Comparison of ENCODE assay signal across 8 cellular contexts in genomic region chr1:65059930-65060538, GRCh38.
DNase-seq lines count a peak whose midpoint lies in the region; ATAC-seq and TF ChIP-seq lines count a peak whose summit lies in the region.

No MANE protein-coding gene starts in this region.

- H3K9me3 Mint-ChIP-seq in CD8-positive, alpha-beta T cell, result no peaks in the 10 kb centered on the region
- H3K9me3 Mint-ChIP-seq in WTC11, result no peaks in the 10 kb centered on the region

- H3K27ac Mint-ChIP-seq in CD8-positive, alpha-beta T cell, result no peak overlapping the region
- no peak overlapping the region for H3K27ac Mint-ChIP-seq in WTC11

- no peak overlapping the region for H3K4me3 ChIP-seq in CD8-positive, alpha-beta T cell (ENCODE audit: low read depth, low read length)
- H3K4me3 ChIP-seq in right cardiac atrium (ENCODE audit: low read length), result peak overlapping the region; percentile 10
- no peak overlapping the region for H3K4me3 ChIP-seq in tibial nerve

- peak; percentile 64 for TF ChIP-seq CTCF in CD8-positive, alpha-beta T cell (IDR thresholded peaks at IDR 0.05)
- TF ChIP-seq CTCF in WTC11 (IDR thresholded peaks at IDR 0.05), result peak; percentile 35; the same call in 1 of the 2 replicates
- peak; percentile 53 to 78 (median 68) for TF ChIP-seq CTCF in tibial nerve (IDR thresholded peaks at IDR 0.05)

- no peak for TF ChIP-seq EP300 in tibial nerve (IDR thresholded peaks at IDR 0.05)

- no peaks in the 10 kb centered on the region for H3K27me3 ChIP-seq in CD8-positive, alpha-beta T cell (ENCODE audit: insufficient read depth, low read length)
- no peaks in the 10 kb centered on the region for H3K27me3 ChIP-seq in right cardiac atrium (ENCODE audit: control insufficient read depth, insufficient read depth)
- H3K27me3 ChIP-seq in tibial nerve, result no peaks in the 10 kb centered on the region

- CTCF ChIA-PET in CD8-positive, alpha-beta T cell (lab: Charles Lee), result interaction anchor here (0.7 to 3.8 kb wide), 5 partner anchors 9 to 216 kb away, joined by 3 to 59 read pairs (median 4); no protein-coding TSS in a partner anchor
- CTCF ChIA-PET in WTC11 (lab: Charles Lee), result interaction anchor here (0.7 kb wide), 1 partner anchor 160 kb away, joined by 3 read pairs; no protein-coding TSS in a partner anchor

- no peak overlapping the region for H3K4me3 Mint-ChIP-seq in CD8-positive, alpha-beta T cell
- no peak overlapping the region for H3K4me3 Mint-ChIP-seq in WTC11

- WGBS in right cardiac atrium, result 15% methylated on average over 7 of the region's 7 CpGs
- 17 to 19% methylated on average over 7 of the region's 7 CpGs for WGBS in tibial nerve, 2 donors

- TF ChIP-seq POLR2A in tibial nerve (IDR thresholded peaks at IDR 0.05), result no peak

- H3K9me3 ChIP-seq in CD8-positive, alpha-beta T cell (ENCODE audit: low read length), result no peaks in the 10 kb centered on the region
- no peaks in the 10 kb centered on the region for H3K9me3 ChIP-seq in right cardiac atrium (ENCODE audit: control insufficient read depth, low read length)
- H3K9me3 ChIP-seq in tibial nerve, result no peaks in the 10 kb centered on the region

- peaks cover 29% of the 10 kb centered on the region for H3K4me1 ChIP-seq in CD8-positive, alpha-beta T cell (ENCODE audit: insufficient read depth, low read length)
- peaks cover 4% of the 10 kb centered on the region for H3K4me1 ChIP-seq in right cardiac atrium (ENCODE audit: control insufficient read depth, insufficient read depth, low read length)
- H3K4me1 ChIP-seq in tibial nerve, result peaks cover 4 to 97% (median 37%) of the 10 kb centered on the region in 4 donors

- H3K27me3 Mint-ChIP-seq in CD8-positive, alpha-beta T cell (ENCODE audit: low read depth), result no peaks in the 10 kb centered on the region
- H3K27me3 Mint-ChIP-seq in WTC11 (ENCODE audit: low read depth), result no peaks in the 10 kb centered on the region

- H3K27ac ChIP-seq in CD8-positive, alpha-beta T cell (ENCODE audit: low read depth, low read length), result no peak overlapping the region
- H3K27ac ChIP-seq in right cardiac atrium (ENCODE audit: low read length) (no peak overlapping the region), tibial nerve (peak overlapping the region in 2 of 4 donors; percentile 5 to 47)

- POLR2A ChIA-PET in CD8-positive, alpha-beta T cell (lab: Charles Lee), result interaction anchor here (0.7 kb wide), 1 partner anchor 629 kb away, joined by 4 read pairs; no protein-coding TSS in a partner anchor
- POLR2A ChIA-PET in WTC11 (lab: Charles Lee), result interaction anchor here (0.6 kb wide), 2 partner anchors 151 to 1227 kb away, joined by 3 to 4 read pairs; no protein-coding TSS in a partner anchor

- DNase-seq in CD8-positive, alpha-beta T cell, result no peak
- DNase-seq in WTC11 (ENCODE audit: low spot score) (no peak), right cardiac atrium (no peak), tibial nerve (ENCODE audit: low spot score in 2 of 2) (no peak), T-helper 9 cell (no peak)

- H3K36me3 ChIP-seq in CD8-positive, alpha-beta T cell (ENCODE audit: insufficient read depth, low read length), result peaks cover 7% of the 10 kb centered on the region
- H3K36me3 ChIP-seq in tibial nerve, result peaks cover 0 to 34% (median 0%) of the 10 kb centered on the region in 3 donors

- peaks cover 60% of the 10 kb centered on the region for H3K4me1 Mint-ChIP-seq in CD8-positive, alpha-beta T cell (ENCODE audit: low read depth)
- H3K4me1 Mint-ChIP-seq in WTC11, result peaks cover 38% of the 10 kb centered on the region

- H3K36me3 Mint-ChIP-seq in CD8-positive, alpha-beta T cell, result peaks cover 44% of the 10 kb centered on the region
- H3K36me3 Mint-ChIP-seq in WTC11, result peaks cover 31% of the 10 kb centered on the region

- peak; percentile 46 for ATAC-seq in CD8-positive, alpha-beta T cell
- peak; percentile 52 for ATAC-seq in HG03432 (IDR thresholded peaks at IDR 0.05; ENCODE audit: unreplicated experiment)
- no peak for ATAC-seq in WTC11
- peak in 1 of 2 donors; percentile 43 for ATAC-seq in right cardiac atrium
- ATAC-seq in HG03571 (IDR thresholded peaks at IDR 0.05; ENCODE audit: unreplicated experiment), result no peak
- no peak for ATAC-seq in GM19035 (IDR thresholded peaks at IDR 0.05; ENCODE audit: unreplicated experiment)

- intact Hi-C loops in CD8-positive, alpha-beta T cell (cut with DNase I, micrococcal nuclease), result loop anchor here (1.0 to 10.0 kb wide), 11 partner anchors 15 to 1875 kb away; partner anchors contain the start of genes CACHD1 (in 1 of the 2), FOXD3 (in 1 of the 2), PGM1 (in 1 of the 2) and RAVER2 (in 1 of the 2)
- intact Hi-C loops in right cardiac atrium (cut with DNase I), result loop anchor here in 2 of 4 donors (2.0 to 10.0 kb wide), 2 partner anchors 145 to 149 kb away; no protein-coding TSS in a partner anchor

TF ChIP-seq in WTC11, 78 proteins besides CTCF, POLR2A, EP300 and RAD21:
- TF ChIP-seq FOXP4 (CRISPR knock-in tag; IDR thresholded peaks at IDR 0.05) (no peak), ATF6 (CRISPR knock-in tag; IDR thresholded peaks at IDR 0.05) (no peak)

Comparison
In these comparisons a context has a peak if more than half of its experiments do, and no peak if none do; other contexts are left out.
1. ATAC-seq: peak in CD8-positive, alpha-beta T cell (single experiment) and HG03432 (single experiment); none in WTC11 (single experiment), HG03571 (single experiment) and GM19035 (single experiment).
2. Peak in every context shown above with its lines, with median percentiles within 50 percentile points of each other: CTCF ChIP-seq.